ENCODE assay signal across 8 cellular contexts in the genomic region with DNA sequence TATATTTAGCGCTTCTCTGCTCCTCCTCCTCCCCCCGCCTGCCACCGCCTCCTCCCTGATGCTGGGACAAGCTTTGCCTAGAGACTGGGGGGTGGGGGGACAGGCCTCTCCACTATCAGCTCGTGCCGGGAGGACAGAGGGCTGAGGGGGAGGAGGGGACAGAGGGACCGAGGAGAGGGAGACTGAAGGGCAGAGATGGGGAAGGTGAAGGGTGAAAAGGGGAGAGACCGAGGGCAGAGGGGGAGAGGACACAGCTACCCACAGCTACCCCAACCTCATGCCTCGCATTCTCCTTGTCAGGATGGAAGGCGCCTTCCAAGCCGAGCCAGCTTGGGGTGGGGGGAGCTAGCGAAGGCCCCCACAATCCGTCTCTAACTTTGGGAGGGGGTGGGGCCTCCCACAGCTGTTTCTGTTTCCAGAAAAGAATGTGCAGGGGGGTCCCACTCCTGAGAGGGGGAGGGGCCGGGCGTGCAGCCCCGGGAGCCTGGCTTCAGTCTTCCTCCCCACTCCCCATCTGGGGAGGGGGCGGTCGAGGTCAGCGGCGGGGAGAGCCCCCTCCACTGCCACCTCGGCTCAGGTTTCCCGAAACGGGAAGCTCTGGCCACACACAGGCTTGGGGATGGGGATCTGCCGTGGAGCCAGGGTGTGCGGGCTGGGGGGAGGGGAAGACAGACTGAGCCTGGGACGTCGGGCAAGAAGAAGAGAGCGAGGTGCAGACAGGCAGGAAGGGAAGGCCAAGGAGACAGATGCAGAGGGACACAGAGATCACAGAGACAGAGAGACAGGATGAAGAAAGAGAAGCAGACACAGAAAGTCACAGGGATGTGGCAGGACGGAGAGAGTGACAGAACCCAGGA. TPM values are rescaled to one million over a fixed set of nuclear protein-coding genes. Genes with fewer than 3 reads are reported as not detected.
DNase-seq lines count a peak whose midpoint lies in the region; ATAC-seq and TF ChIP-seq lines count a peak whose summit lies in the region.

No MANE protein-coding gene starts in this region.

- H3K27ac ChIP-seq in gastroesophageal sphincter (peak overlapping the region; percentile 44 to 95 (median 92)), psoas muscle (no peak overlapping the region)

- H3K36me3 ChIP-seq in gastroesophageal sphincter = no peaks in the 10 kb centered on the region
- no peaks in the 10 kb centered on the region for H3K36me3 ChIP-seq in psoas muscle (ENCODE audit: insufficient read depth in 1 of 2, low read depth in 1 of 2)

- peak overlapping the region; percentile 8 for H3K27ac Mint-ChIP-seq in T-helper 2 cell treated with Interferon-gamma antibody and Interleukin-4, amounts not matched to agents 5 μg/mL and 100 μg/mL, for 36 hours
- H3K27ac Mint-ChIP-seq in T-cell = no peak overlapping the region

- H3K4me1 ChIP-seq in gastroesophageal sphincter (peaks cover 0 to 72% (median 31%) of the 10 kb centered on the region in 3 donors), psoas muscle (peaks cover 14% of the 10 kb centered on the region)

- H3K4me3 Mint-ChIP-seq in T-helper 2 cell treated with Interferon-gamma antibody and Interleukin-4, amounts not matched to agents 5 μg/mL and 100 μg/mL, for 36 hours = peak overlapping the region; percentile 58
- peak overlapping the region; percentile 55 to 79 (median 62) for H3K4me3 Mint-ChIP-seq in T-cell

- peaks cover 17% of the 10 kb centered on the region for H3K4me1 Mint-ChIP-seq in T-helper 2 cell treated with Interferon-gamma antibody and Interleukin-4, amounts not matched to agents 5 μg/mL and 100 μg/mL, for 36 hours (ENCODE audit: low read depth)
- H3K4me1 Mint-ChIP-seq in T-cell = peaks cover 18 to 27% (median 23%) of the 10 kb centered on the region in 3 donors

- no peak for TF ChIP-seq EP300 in gastroesophageal sphincter (IDR thresholded peaks at IDR 0.05)

- TF ChIP-seq POLR2A in gastroesophageal sphincter (IDR thresholded peaks at IDR 0.05) = no peak

- peaks cover 36% of the 10 kb centered on the region for H3K27me3 Mint-ChIP-seq in T-helper 2 cell treated with Interferon-gamma antibody and Interleukin-4, amounts not matched to agents 5 μg/mL and 100 μg/mL, for 36 hours (ENCODE audit: low read depth)
- H3K27me3 Mint-ChIP-seq in T-cell = peaks cover 17 to 29% of the 10 kb centered on the region in 2 donors

- 2 to 4% methylated on average over 4 to 7 of the region's 28 CpGs for WGBS in gastroesophageal sphincter (ENCODE audit: low coverage in 1 of 2), 2 donors
- 6 to 10% (median 8%) methylated on average over 22 to 28 of the region's 28 CpGs for WGBS in psoas muscle, 3 donors

- DNase-seq in T-helper 2 cell treated with Interferon-gamma antibody and Interleukin-4, amounts not matched to agents 5 μg/mL and 100 μg/mL, for 36 hours (ENCODE audit: low spot score) = no peak
- no peak for DNase-seq in T-helper 2 cell
- no peak for DNase-seq in T-cell
- peak in 1 of 2 donors; percentile 58 for DNase-seq in psoas muscle
- no peak for DNase-seq in HPDE6-E6E7 (ENCODE audit: extremely low spot score)
- DNase-seq in NCI-H2081 (lab: John Stamatoyannopoulos, UW) = no peak
- no peak for DNase-seq in NCI-H526 treated with DMSO at 0.1 percent for 48 hours (lab: John Stamatoyannopoulos, UW)

- H3K36me3 Mint-ChIP-seq in T-helper 2 cell treated with Interferon-gamma antibody and Interleukin-4, amounts not matched to agents 5 μg/mL and 100 μg/mL, for 36 hours (ENCODE audit: low read depth) = no peaks in the 10 kb centered on the region
- H3K36me3 Mint-ChIP-seq in T-cell = no peaks in the 10 kb centered on the region

- TF ChIP-seq CTCF in gastroesophageal sphincter (IDR thresholded peaks at IDR 0.05) (no peak), psoas muscle (IDR thresholded peaks at IDR 0.05) (no peak)

- CTCF ChIA-PET in T-cell (lab: Charles Lee) = interaction anchor here (0.6 to 0.9 kb wide), 4 partner anchors 20 to 649 kb away, joined by 3 to 4 read pairs (median 3); partner anchors contain the start of gene PTGIR (in 1 of the 2)

- H3K4me3 ChIP-seq in gastroesophageal sphincter = peak overlapping the region; percentile 36 to 61
- H3K4me3 ChIP-seq in psoas muscle = peak overlapping the region; percentile 70

- POLR2A ChIA-PET in T-cell (lab: Charles Lee) = interaction anchor here in 1 of 2 donors (0.6 kb wide), 1 partner anchor 253 kb away, joined by 3 read pairs; no protein-coding TSS in a partner anchor

- no peak for ATAC-seq in T-cell (replicated peaks in 1 of 4)
- ATAC-seq in gastroesophageal sphincter = no peak
- ATAC-seq in psoas muscle = no peak

- H3K9me3 ChIP-seq in gastroesophageal sphincter (no peaks in the 10 kb centered on the region), psoas muscle (no peaks in the 10 kb centered on the region)

- no peaks in the 10 kb centered on the region for H3K9me3 Mint-ChIP-seq in T-helper 2 cell treated with Interferon-gamma antibody and Interleukin-4, amounts not matched to agents 5 μg/mL and 100 μg/mL, for 36 hours
- no peaks in the 10 kb centered on the region for H3K9me3 Mint-ChIP-seq in T-cell

- intact Hi-C loops in psoas muscle (cut with DNase I) = no loop called here

- H3K27me3 ChIP-seq in gastroesophageal sphincter = no peaks in the 10 kb centered on the region
- H3K27me3 ChIP-seq in psoas muscle (ENCODE audit: insufficient read depth in 3 of 3, low read length in 2 of 3) = peaks cover 0 to 34% (median 5%) of the 10 kb centered on the region in 3 donors

RNA-seq across cellular contexts. Expression of gene DACT3, which starts 1.6 kb away (rescaled TPM):
- under 1 TPM; 0.15 to 0.56 (median 0.37) TPM for total RNA-seq in T-cell
- 100 to 1,000 TPM in 1 of 4 donors, 10 to 100 TPM in 3; 42.9 to 105 (median 53.1) TPM for total RNA-seq in gastroesophageal sphincter
- total RNA-seq in psoas muscle = 1 to 10 TPM in 3 of 4 donors, under 1 TPM in 1; 0.76 to 1.6 (median 1.1) TPM
- under 1 TPM; 0.44 to 0.66 (median 0.53) TPM for polyA plus RNA-seq in psoas muscle

RNA-seq across cellular contexts. Expression of gene GNG8, which starts 23.4 kb away (rescaled TPM):
- 1 to 10 TPM in 3 of 5 donors, not detected in 2; 3.3 to 7.9 (median 3.6) TPM for total RNA-seq in T-cell
- total RNA-seq in gastroesophageal sphincter = not detected
- not detected for total RNA-seq in psoas muscle
- not detected for polyA plus RNA-seq in psoas muscle

RNA-seq across cellular contexts. Expression of gene PTGIR, which starts 34.5 kb away (rescaled TPM):
- total RNA-seq in T-cell (1 to 10 TPM; 1.2 to 5.4 (median 3.5) TPM), gastroesophageal sphincter (1 to 10 TPM; 3.6 to 5.9 (median 4.3) TPM), psoas muscle (1 to 10 TPM in 3 of 4 donors, under 1 TPM in 1; 0.82 to 7.0 (median 2.3) TPM)
- polyA plus RNA-seq in psoas muscle = 1 to 10 TPM in 1 of 3 donors, under 1 TPM in 2; 0.74 to 1.2 (median 0.75) TPM

RNA-seq across cellular contexts. Expression of gene PRKD2, which starts 57.5 kb away (rescaled TPM):
- total RNA-seq in T-cell (100 to 1,000 TPM; 121 to 145 (median 138) TPM), gastroesophageal sphincter (10 to 100 TPM; 15.2 to 33.6 (median 19.7) TPM), psoas muscle (1 to 10 TPM; 6.3 to 9.1 (median 8.1) TPM)
- polyA plus RNA-seq in psoas muscle = 1 to 10 TPM; 4.0 to 6.9 (median 4.8) TPM

RNA-seq across cellular contexts. Expression of gene CALM3, which starts 58.2 kb away (rescaled TPM):
- total RNA-seq in T-cell (100 to 1,000 TPM; 183 to 256 (median 208) TPM), gastroesophageal sphincter (100 to 1,000 TPM; 128 to 193 (median 163) TPM), psoas muscle (100 to 1,000 TPM; 142 to 192 (median 175) TPM)
- 100 to 1,000 TPM; 120 to 145 (median 124) TPM for polyA plus RNA-seq in psoas muscle

Comparison
In these comparisons a context has a peak if more than half of its experiments do, and no peak if none do; other contexts are left out.
1. RNA of gene DACT3, which starts 1.6 kb away (total RNA-seq): 42.9 to 105 TPM in gastroesophageal sphincter; 0.76 to 1.6 TPM in psoas muscle and 0.15 to 0.56 TPM in T-cell; every median in the first group is over 10 times any median in the second.